19 cellular contexts compared by ENCODE assay signal in genomic region chr1:245542365-245542764, GRCh38.
"Had no signal": no experiment of that assay in that cellular context is flagged by ENCODE, and none has a peak within 500 bp of the region (broad histone marks: within the 10 kb centered on the region; RNA-seq: fewer than 3 reads in every experiment).

No MANE protein-coding gene starts in this region.

- H3K27me3 ChIP-seq: esophagus squamous epithelium, gastroesophageal sphincter, heart right ventricle, left lung had no signal

- ATAC-seq: esophagus mucosa, gastroesophageal sphincter, heart right ventricle, left cardiac atrium, left lung, left ventricle myocardium superior had no signal

- DNase-seq: dermis blood vessel endothelial cell; dorsolateral prefrontal cortex; effector CD4-positive, alpha-beta T cell; effector memory CD4-positive, alpha-beta T cell; erythroblast; esophagus squamous epithelium; foreskin fibroblast; heart right ventricle; hippocampal formation; left cardiac atrium; left lung; left ventricle myocardium superior; lower lobe of right lung; mesenchymal stem cell; midbrain had no signal

- H3K4me1 ChIP-seq: esophagus squamous epithelium, gastroesophageal sphincter, heart right ventricle, left lung, lower lobe of right lung had no signal

- H3K4me3 ChIP-seq: coronary artery, dorsolateral prefrontal cortex, esophagus squamous epithelium, gastroesophageal sphincter, heart right ventricle, left lung, lower lobe of right lung had no signal

- H3K27ac ChIP-seq: coronary artery, dorsolateral prefrontal cortex, epithelial cell of prostate, esophagus squamous epithelium, gastroesophageal sphincter, heart right ventricle, left lung, lower lobe of right lung had no signal

- H3K9me3 ChIP-seq: esophagus squamous epithelium, gastroesophageal sphincter, heart right ventricle, left lung, lower lobe of right lung had no signal

- H3K36me3 ChIP-seq: esophagus squamous epithelium, gastroesophageal sphincter, heart right ventricle, left lung, lower lobe of right lung had no signal
